16 cellular contexts compared by ENCODE assay signal in genomic region chr4:186765673-186766546, GRCh38. TPM values are rescaled to one million over a fixed set of nuclear protein-coding genes. Genes with fewer than 3 reads are reported as not detected.
DNase-seq lines count a peak whose midpoint lies in the region; ATAC-seq, FAIRE-seq and TF ChIP-seq lines count a peak whose summit lies in the region.
"Had no signal": no experiment of that assay in that cellular context is flagged by ENCODE, and none has a peak within 500 bp of the region (broad histone marks: within the 10 kb centered on the region; RNA-seq: fewer than 3 reads in every experiment).

No MANE protein-coding gene starts in this region.

- DNase-seq in H9, result no peak
- DNase-seq in RCC 7860 (ENCODE audit: low spot score), result peak; percentile 30
- DNase-seq in epithelial cell of esophagus (ENCODE audit: low read depth), result peak; percentile 74
- no peak for DNase-seq in activated CD4-positive, alpha-beta T cell treated with anti-CD3 and anti-CD28 coated beads for 1 hour
- DNase-seq in NCI-H2227 treated with DMSO at 0.1 percent for 48 hours (lab: John Stamatoyannopoulos, UW), result no peak
- DNase-seq in dermis blood vessel endothelial cell, result no peak
- DNase-seq: activated T-cell treated with anti-CD3 and anti-CD28 coated beads, Interleukin-2, amount 50 U/mL, for 72 hours; left ventricle myocardium inferior; NCI-H1105 treated with DMSO at 0.1 percent for 48 hours; stimulated activated CD4-positive, alpha-beta T cell treated with anti-CD3 and anti-CD28 coated beads, Interleukin-2, amount 100 ng/mL, for 24 hours had no signal

- H2BK15ac ChIP-seq in H9 (ENCODE audit: low read depth, low read length), result no peak overlapping the region

- H3K56ac ChIP-seq in H9 (ENCODE audit: insufficient read length, low read depth, low read length), result no peak overlapping the region

- H3K27me3 Mint-ChIP-seq in H9 (ENCODE audit: low read depth), result no peaks in the 10 kb centered on the region
- H3K27me3 Mint-ChIP-seq: stimulated activated memory B cell treated with anti-CD40 and anti-IgM and Interleukin-4, amounts not matched to agents 10 μg/mL and 1 μg/mL and 100 μg/mL, for 72 hours had no signal

- H2AK5ac ChIP-seq in H9 (ENCODE audit: insufficient read length, low read length), result no peak overlapping the region

- H2BK120ac ChIP-seq in H9 (ENCODE audit: low read depth, low read length, poor library complexity, severe bottlenecking), result no peak overlapping the region

- H3K14ac ChIP-seq in H9 (ENCODE audit: insufficient read depth, low read length), result no peak overlapping the region; the same call in 1 of the 2 replicates

- H3K36me3 ChIP-seq in neuron (ENCODE audit: insufficient read depth, low read length), result no peaks in the 10 kb centered on the region
- H3K36me3 ChIP-seq: BE2C, left ventricle myocardium inferior had no signal

- H2BK12ac ChIP-seq in H9 (ENCODE audit: insufficient read length, low read depth, low read length), result no peak overlapping the region

- no peak overlapping the region for H3K18ac ChIP-seq in H9 (ENCODE audit: insufficient read length, low read depth, low read length)

- no peak for ATAC-seq in GM19463 (IDR thresholded peaks at IDR 0.05; ENCODE audit: unreplicated experiment)
- ATAC-seq: activated CD4-positive, CD25-positive, alpha-beta regulatory T cell treated with anti-CD3 and anti-CD28 coated beads, Interleukin-2, amount 50 U/mL, for 24 hours; activated T-cell treated with anti-CD3 and anti-CD28 coated beads, Interleukin-2, amount 50 U/mL, for 72 hours; stimulated activated memory B cell treated with anti-CD40 and anti-IgM and Interleukin-4, amounts not matched to agents 10 μg/mL and 1 μg/mL and 100 μg/mL, for 72 hours had no signal

- no peaks in the 10 kb centered on the region for H3K79me1 ChIP-seq in H9 (ENCODE audit: insufficient read depth, low read depth, low read length, poor library complexity, severe bottlenecking)

- H3K23ac ChIP-seq in H9 (ENCODE audit: insufficient read length, low read depth, low read length), result no peak overlapping the region

- no peaks in the 10 kb centered on the region for H3K27me3 ChIP-seq in H9 (ENCODE audit: insufficient read depth, low read length)
- no peaks in the 10 kb centered on the region for H3K27me3 ChIP-seq in neuron (ENCODE audit: insufficient read depth, low read length)
- H3K27me3 ChIP-seq: BE2C had no signal

- H2AFZ ChIP-seq in H9 (ENCODE audit: low read length), result peak overlapping the region; percentile 52
- peak overlapping the region; percentile 6 for H2AFZ ChIP-seq in neuron (ENCODE audit: low read depth, low read length)

- H3K4ac ChIP-seq in H9 (ENCODE audit: low read depth, low read length), result no peak overlapping the region

- H3K4me3 Mint-ChIP-seq in H9, result no peak overlapping the region
- H3K4me3 Mint-ChIP-seq: activated T-cell treated with anti-CD3 and anti-CD28 coated beads, Interleukin-2, amount 50 U/mL, for 72 hours; stimulated activated memory B cell treated with anti-CD40 and anti-IgM and Interleukin-4, amounts not matched to agents 10 μg/mL and 1 μg/mL and 100 μg/mL, for 72 hours had no signal

- WGBS in H9 (ENCODE audit: extremely low coverage, insufficient read length, low lambda C conversion rate), result no CpG with 5 or more reads among the region's 18 CpGs

- TF ChIP-seq CTCF in H9 (conservative IDR thresholded peaks at IDR 0.05), result no peak
- TF ChIP-seq CTCF in epithelial cell of esophagus (IDR thresholded peaks at IDR 0.05; ENCODE audit: insufficient read depth, low read depth, low read length, missing control alignments), result no peak

- H4K91ac ChIP-seq in H9 (ENCODE audit: insufficient read length, low read depth, low read length), result no peak overlapping the region

- H3K4me1 ChIP-seq in H9 (ENCODE audit: insufficient read depth, low read length) (no peaks in the 10 kb centered on the region), neuron (ENCODE audit: insufficient read depth, low read length) (peaks cover 18% of the 10 kb centered on the region)
- H3K4me1 ChIP-seq: BE2C had no signal

- H4K5ac ChIP-seq in H9 (ENCODE audit: insufficient read length, low read depth, low read length), result no peak overlapping the region

- no peak overlapping the region for H3T11ph ChIP-seq in H9 (ENCODE audit: low read length)

- H3K79me2 ChIP-seq in H9 (ENCODE audit: insufficient read depth, low read length), result no peaks in the 10 kb centered on the region

- no peak overlapping the region for H3K4me3 ChIP-seq in epithelial cell of esophagus (ENCODE audit: low read length)
- H3K4me3 ChIP-seq in neuron (ENCODE audit: low read length), result no peak overlapping the region
- H3K4me3 ChIP-seq: left ventricle myocardium inferior, SK-N-MC had no signal

- peak overlapping the region in 1 of 3 experiments; percentile 60; a peak in 2 of 7 replicates for H3K27ac Mint-ChIP-seq in H9
- H3K27ac Mint-ChIP-seq: activated T-cell treated with anti-CD3 and anti-CD28 coated beads, Interleukin-2, amount 50 U/mL, for 72 hours; stimulated activated memory B cell treated with anti-CD40 and anti-IgM and Interleukin-4, amounts not matched to agents 10 μg/mL and 1 μg/mL and 100 μg/mL, for 72 hours had no signal

- H3K9me3 Mint-ChIP-seq in H9, result no peaks in the 10 kb centered on the region; a peak in 1 of 5 replicates

- no peak overlapping the region for H2BK20ac ChIP-seq in H9 (ENCODE audit: low read depth, low read length, poor library complexity, severe bottlenecking)

- no peak for FAIRE-seq in RCC 7860 (lab: Jason Lieb, UNC)

- H3K23me2 ChIP-seq in H9 (ENCODE audit: insufficient read length, low read depth, low read length, poor library complexity, severe bottlenecking), result no peaks in the 10 kb centered on the region

- H2BK5ac ChIP-seq in H9 (ENCODE audit: insufficient read length, low read length), result no peak overlapping the region

- no peaks in the 10 kb centered on the region for H4K20me1 ChIP-seq in H9 (ENCODE audit: control insufficient read depth, insufficient read depth, insufficient read length)

- H3K9me3 ChIP-seq in H9 (ENCODE audit: control insufficient read depth, low read depth, low read length) (no peaks in the 10 kb centered on the region), neuron (ENCODE audit: low read length) (no peaks in the 10 kb centered on the region)
- H3K9me3 ChIP-seq: BE2C, left ventricle myocardium inferior had no signal

- no peak overlapping the region for H3K27ac ChIP-seq in H9 (ENCODE audit: insufficient read length, low read depth, low read length)
- H3K27ac ChIP-seq: left ventricle myocardium inferior, SK-N-MC had no signal

- no peak overlapping the region for H3K9ac ChIP-seq in H9 (ENCODE audit: extremely low read depth, insufficient read length, low read length)

- no peak overlapping the region for H3K4me2 ChIP-seq in H9 (ENCODE audit: insufficient read depth, insufficient read length, low read length)

- H3K36me3 Mint-ChIP-seq in H9 (ENCODE audit: insufficient read depth in 1 of 3, low read depth in 3 of 3), result no peaks in the 10 kb centered on the region
- H3K36me3 Mint-ChIP-seq: stimulated activated memory B cell treated with anti-CD40 and anti-IgM and Interleukin-4, amounts not matched to agents 10 μg/mL and 1 μg/mL and 100 μg/mL, for 72 hours had no signal

- H3K4me1 Mint-ChIP-seq in H9, result peaks cover 4 to 10% of the 10 kb centered on the region in 2 experiments
- H3K4me1 Mint-ChIP-seq: stimulated activated memory B cell treated with anti-CD40 and anti-IgM and Interleukin-4, amounts not matched to agents 10 μg/mL and 1 μg/mL and 100 μg/mL, for 72 hours had no signal

- H4K8ac ChIP-seq in H9 (replicated peaks; ENCODE audit: insufficient read length, low read depth, low read length), result no peak overlapping the region

RNA-seq across cellular contexts. Expression of gene FAT1, which starts 42.3 kb away (rescaled TPM):
- 157 and 173 TPM in 2 replicates for total RNA-seq in H9 (2021)
- 2.8 and 16.0 TPM in 2 replicates for total RNA-seq in dermis blood vessel endothelial cell

Comparison
In these comparisons a context has a peak if more than half of its experiments do, and no peak if none do; other contexts are left out.
1. DNase-seq: peak in RCC 7860 (single experiment) and epithelial cell of esophagus (single experiment); none in H9 (single experiment), activated CD4-positive, alpha-beta T cell treated with anti-CD3 and anti-CD28 coated beads for 1 hour (single experiment), NCI-H2227 treated with DMSO at 0.1 percent for 48 hours (single experiment) and dermis blood vessel endothelial cell (single experiment).